In the genomic region with DNA sequence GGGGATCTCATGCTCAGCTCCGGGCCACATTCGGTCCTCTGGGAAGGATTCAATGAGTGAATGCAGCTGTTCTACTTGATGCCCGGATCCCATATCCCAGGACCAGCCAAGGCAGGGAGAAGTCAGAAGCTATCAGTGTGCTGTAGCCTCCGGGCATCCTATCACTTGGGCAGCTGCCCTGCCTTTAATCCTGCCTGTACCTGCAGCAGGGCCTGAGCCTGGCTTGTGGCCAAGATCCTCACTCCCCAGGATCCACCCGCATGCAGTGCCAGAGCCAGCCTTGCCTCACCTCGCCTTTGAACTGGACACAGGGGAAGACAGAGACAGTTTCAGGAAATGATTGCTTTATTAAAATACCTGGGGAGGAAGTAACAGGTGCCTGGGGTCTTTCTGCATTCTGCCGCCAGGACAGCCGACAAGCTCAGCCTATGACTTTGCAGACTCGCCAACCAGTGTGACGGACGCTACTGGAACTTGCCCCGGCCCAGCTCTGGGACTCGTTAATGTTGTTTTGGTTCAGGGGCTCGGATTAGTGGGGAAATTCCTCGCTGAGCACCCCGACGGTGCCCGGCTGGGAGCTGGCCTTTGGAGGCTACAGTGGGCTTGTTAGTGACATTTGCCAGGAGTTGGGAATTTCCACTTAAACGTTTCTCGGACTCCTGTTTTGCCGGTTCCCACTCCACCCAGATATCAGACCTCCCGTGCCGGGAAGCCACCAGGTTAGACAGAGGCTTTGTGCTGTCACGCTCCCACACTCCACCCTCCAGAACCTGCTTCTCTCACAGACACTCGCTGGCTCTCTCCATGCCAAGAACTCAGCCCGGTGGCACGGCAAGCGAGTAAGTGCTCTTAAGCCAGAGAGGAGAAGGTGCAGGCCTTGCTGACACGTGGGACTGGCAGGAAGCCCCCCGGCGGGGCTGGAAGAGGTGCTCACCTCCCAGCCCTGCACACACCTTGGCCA, we compare ENCODE assay signal across 10 cellular contexts. TPM values are rescaled to one million over a fixed set of nuclear protein-coding genes. Genes with fewer than 3 reads are reported as not detected.
A peak's percentile ranks its signal among the peaks of the same experiment; 100 is the strongest.
DNase-seq lines count a peak whose midpoint lies in the region; ATAC-seq, FAIRE-seq and TF ChIP-seq lines count a peak whose summit lies in the region.
"Had no signal": no experiment of that assay in that cellular context is flagged by ENCODE, and none has a peak within 500 bp of the region (broad histone marks: within the 10 kb centered on the region; RNA-seq: fewer than 3 reads in every experiment).

No MANE protein-coding gene starts in this region.

- H3K4me3 Mint-ChIP-seq in mesothelial cell of epicardium: peak overlapping the region; percentile 75
- H3K4me3 Mint-ChIP-seq in activated T-helper 2 cell treated with anti-CD3 and anti-CD28 coated beads, Interferon-gamma antibody, Interleukin-2, Interleukin-4, amounts not matched to agents 10 μg/mL and 5 μg/mL and 100 μg/mL, durations not matched to agents 14 hours and 24 hours and 36 hours (ENCODE audit: low read depth): no peak overlapping the region

- no peak for TF ChIP-seq CTCF in A549 (IDR thresholded peaks at IDR 0.05)
- TF ChIP-seq CTCF in bronchial epithelial cell (IDR thresholded peaks at IDR 0.05; ENCODE audit: insufficient read depth, low read length, severe bottlenecking): no peak
- TF ChIP-seq CTCF in mesothelial cell of epicardium (IDR thresholded peaks at IDR 0.05; ENCODE audit: unreplicated experiment): no peak
- no peak for TF ChIP-seq CTCF in GM10248 (IDR thresholded peaks at IDR 0.05; ENCODE audit: control extremely low read depth, extremely low read depth, low read depth, missing control alignments)

- no peaks in the 10 kb centered on the region for H3K36me3 ChIP-seq in bronchial epithelial cell (ENCODE audit: control insufficient read depth, insufficient read depth, low read length)

- TF ChIP-seq RAD21 in A549 (conservative IDR thresholded peaks at IDR 0.05 in 1 of 2, IDR thresholded peaks at IDR 0.05 in 1 of 2) (no peak), Ishikawa (IDR thresholded peaks at IDR 0.05; ENCODE audit: low read depth) (no peak)

- CTCF ChIA-PET in A549 (lab: Yijun Ruan, JAX): interaction anchor here (0.6 to 12.3 kb wide), 17 partner anchors 8 to 1000 kb away, joined by 3 to 161 read pairs (median 4); no protein-coding TSS in a partner anchor
- CTCF ChIA-PET in GM10248 (lab: Yijun Ruan, JAX): interaction anchor here (1.2 to 4.1 kb wide), 3 partner anchors 14 to 25 kb away, joined by 6 to 22 read pairs (median 7); no protein-coding TSS in a partner anchor

- TF ChIP-seq POLR2A in A549 (IDR thresholded peaks at IDR 0.05; ENCODE audit: low read length): no peak

- no peak for FAIRE-seq in A549 (lab: Jason Lieb, UNC)
- no peak for FAIRE-seq in bronchial epithelial cell (lab: Jason Lieb, UNC)
- FAIRE-seq: G401.6 had no signal

- POLR2A ChIA-PET in A549 (lab: Yijun Ruan, JAX) (interaction anchor here (0.6 to 3.6 kb wide), 7 partner anchors 10 to 609 kb away, joined by 3 to 26 read pairs (median 6); no protein-coding TSS in a partner anchor), GM10248 (lab: Yijun Ruan, JAX) (no interaction called here)

- no peaks in the 10 kb centered on the region for H3K9me3 ChIP-seq in A549

- DNase-seq in A549 (ENCODE audit: low read depth in 1 of 2, low spot score in 1 of 2) (no peak), bronchial epithelial cell (ENCODE audit: low read depth) (peak; percentile 87), mesothelial cell of epicardium (ENCODE audit: low spot score in 2 of 2, unreplicated experiment in 2 of 2) (peak in 1 of 2 experiments; percentile 64), GM10248 (ENCODE audit: extremely low spot score) (no peak)
- DNase-seq in activated T-helper 2 cell treated with anti-CD3 and anti-CD28 coated beads, Interferon-gamma antibody, Interleukin-2, Interleukin-4, amounts not matched to agents 10 μg/mL and 5 μg/mL and 100 μg/mL, durations not matched to agents 14 hours and 24 hours and 36 hours (ENCODE audit: low spot score): no peak

- peak overlapping the region; percentile 95 for H3K4me2 ChIP-seq in A549

- no peaks in the 10 kb centered on the region for H3K27me3 Mint-ChIP-seq in mesothelial cell of epicardium (ENCODE audit: low read depth)
- H3K27me3 Mint-ChIP-seq in activated T-helper 2 cell treated with anti-CD3 and anti-CD28 coated beads, Interferon-gamma antibody, Interleukin-2, Interleukin-4, amounts not matched to agents 10 μg/mL and 5 μg/mL and 100 μg/mL, durations not matched to agents 14 hours and 24 hours and 36 hours (ENCODE audit: low read depth): peaks cover 5% of the 10 kb centered on the region

- H3K4me3 ChIP-seq in A549 (peak overlapping the region; percentile 51), bronchial epithelial cell (ENCODE audit: low read depth, low read length) (no peak overlapping the region)

- peak overlapping the region; percentile 85 for H3K27ac Mint-ChIP-seq in mesothelial cell of epicardium
- no peak overlapping the region for H3K27ac Mint-ChIP-seq in activated T-helper 2 cell treated with anti-CD3 and anti-CD28 coated beads, Interferon-gamma antibody, Interleukin-2, Interleukin-4, amounts not matched to agents 10 μg/mL and 5 μg/mL and 100 μg/mL, durations not matched to agents 14 hours and 24 hours and 36 hours

- H3K36me3 Mint-ChIP-seq in mesothelial cell of epicardium: peaks cover 3% of the 10 kb centered on the region
- no peaks in the 10 kb centered on the region for H3K36me3 Mint-ChIP-seq in activated T-helper 2 cell treated with anti-CD3 and anti-CD28 coated beads, Interferon-gamma antibody, Interleukin-2, Interleukin-4, amounts not matched to agents 10 μg/mL and 5 μg/mL and 100 μg/mL, durations not matched to agents 14 hours and 24 hours and 36 hours (ENCODE audit: low read depth)

- H3K27me3 ChIP-seq in bronchial epithelial cell (ENCODE audit: control insufficient read depth, insufficient read depth, low read length): peaks cover 7% of the 10 kb centered on the region

- intact Hi-C loops in activated T-helper 2 cell treated with anti-CD3 and anti-CD28 coated beads, Interferon-gamma antibody, Interleukin-2, Interleukin-4, amounts not matched to agents 10 μg/mL and 5 μg/mL and 100 μg/mL, durations not matched to agents 14 hours and 24 hours and 36 hours (cut with micrococcal nuclease): no loop called here

- no peaks in the 10 kb centered on the region for H3K9me3 Mint-ChIP-seq in mesothelial cell of epicardium
- H3K9me3 Mint-ChIP-seq in activated T-helper 2 cell treated with anti-CD3 and anti-CD28 coated beads, Interferon-gamma antibody, Interleukin-2, Interleukin-4, amounts not matched to agents 10 μg/mL and 5 μg/mL and 100 μg/mL, durations not matched to agents 14 hours and 24 hours and 36 hours: no peaks in the 10 kb centered on the region

- H3K4me1 Mint-ChIP-seq in mesothelial cell of epicardium: peaks cover 35% of the 10 kb centered on the region
- peaks cover 11% of the 10 kb centered on the region for H3K4me1 Mint-ChIP-seq in activated T-helper 2 cell treated with anti-CD3 and anti-CD28 coated beads, Interferon-gamma antibody, Interleukin-2, Interleukin-4, amounts not matched to agents 10 μg/mL and 5 μg/mL and 100 μg/mL, durations not matched to agents 14 hours and 24 hours and 36 hours (ENCODE audit: low read depth)

- H3K4me1 ChIP-seq in A549: peaks cover 49% of the 10 kb centered on the region

- WGBS in A549 (ENCODE audit: missing lambda C conversion rate): 37% methylated on average over 26 of the region's 31 CpGs

- no peak for TF ChIP-seq EP300 in A549 (IDR thresholded peaks at IDR 0.05)
- no peak for TF ChIP-seq EP300 in Ishikawa (IDR thresholded peaks at IDR 0.05; ENCODE audit: borderline replicate concordance)

- peak overlapping the region; percentile 64 to 78 for H3K27ac ChIP-seq in A549

- peak; percentile 30 to 49 for ATAC-seq in A549
- ATAC-seq in GM19035 (IDR thresholded peaks at IDR 0.05; ENCODE audit: unreplicated experiment): no peak
- ATAC-seq in GM18909 (IDR thresholded peaks at IDR 0.05; ENCODE audit: poor library complexity, unreplicated experiment): no peak

TF ChIP-seq in A549, 52 proteins besides CTCF, POLR2A, EP300 and RAD21 (continues in another document):
- TF ChIP-seq, protein P1, sequence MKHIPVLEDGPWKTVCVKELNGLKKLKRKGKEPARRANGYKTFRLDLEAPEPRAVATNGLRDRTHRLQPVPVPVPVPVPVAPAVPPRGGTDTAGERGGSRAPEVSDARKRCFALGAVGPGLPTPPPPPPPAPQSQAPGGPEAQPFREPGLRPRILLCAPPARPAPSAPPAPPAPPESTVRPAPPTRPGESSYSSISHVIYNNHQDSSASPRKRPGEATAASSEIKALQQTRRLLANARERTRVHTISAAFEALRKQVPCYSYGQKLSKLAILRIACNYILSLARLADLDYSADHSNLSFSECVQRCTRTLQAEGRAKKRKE (CRISPR knock-in tag; IDR thresholded peaks at IDR 0.05; ENCODE audit: low read depth): no peak

TF ChIP-seq in Ishikawa, 13 proteins besides CTCF, POLR2A, EP300 and RAD21 (continues in another document):
- TF ChIP-seq, protein P2, sequence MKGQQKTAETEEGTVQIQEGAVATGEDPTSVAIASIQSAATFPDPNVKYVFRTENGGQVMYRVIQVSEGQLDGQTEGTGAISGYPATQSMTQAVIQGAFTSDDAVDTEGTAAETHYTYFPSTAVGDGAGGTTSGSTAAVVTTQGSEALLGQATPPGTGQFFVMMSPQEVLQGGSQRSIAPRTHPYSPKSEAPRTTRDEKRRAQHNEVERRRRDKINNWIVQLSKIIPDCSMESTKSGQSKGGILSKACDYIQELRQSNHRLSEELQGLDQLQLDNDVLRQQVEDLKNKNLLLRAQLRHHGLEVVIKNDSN (IDR thresholded peaks at IDR 0.05): no peak

RNA-seq across cellular contexts. Expression of a gene that starts 0.7 kb away (rescaled TPM):
- polyA plus RNA-seq in A549 (2011; rRNA removed) (19.1 and 22.1 TPM in 2 replicates), A549 (2017; fragmentation: RNase III; extraction: RNeasy Plus Mini Kit Qiagen cat#74134 plus additional on column Dnase treatment) (48.1 to 58.8 TPM (median 53.7 TPM) in 3 replicates)
- 30.0 and 40.9 TPM in 2 replicates for polyA plus RNA-seq in A549 (2012; cell fraction: cytosol; rRNA removed)
- polyA plus RNA-seq in A549 (2012; cell fraction: nucleus; rRNA removed): 14.0 and 16.6 TPM in 2 replicates
- 19.5 and 23.8 TPM in 2 replicates for polyA minus RNA-seq in A549 (2011; rRNA and poly(A)+ RNA removed)
- total RNA-seq in bronchial epithelial cell (0.90 and 11.1 TPM in 2 replicates), mesothelial cell of epicardium (28.4 to 30.1 TPM (median 29.6 TPM) in 3 replicates)
- total RNA-seq in activated T-helper 2 cell treated with anti-CD3 and anti-CD28 coated beads, Interferon-gamma antibody, Interleukin-2, Interleukin-4, amounts not matched to agents 10 μg/mL and 5 μg/mL and 100 μg/mL, durations not matched to agents 14 hours and 24 hours and 36 hours: 0.34 and 0.39 TPM in 2 replicates
- total RNA-seq: pulmonary artery endothelial cell had no signal

RNA-seq across cellular contexts. Expression of a gene that starts 50.9 kb away (rescaled TPM):
- polyA plus RNA-seq in A549 (2011; rRNA removed) (32.4 and 38.0 TPM in 2 replicates), A549 (2017; fragmentation: RNase III; extraction: RNeasy Plus Mini Kit Qiagen cat#74134 plus additional on column Dnase treatment) (23.3 to 26.9 TPM (median 24.9 TPM) in 3 replicates)
- 14.0 and 19.1 TPM in 2 replicates for polyA plus RNA-seq in A549 (2012; cell fraction: cytosol; rRNA removed)
- 22.8 and 23.4 TPM in 2 replicates for polyA plus RNA-seq in A549 (2012; cell fraction: nucleus; rRNA removed)
- polyA minus RNA-seq in A549 (2011; rRNA and poly(A)+ RNA removed): 17.9 and 21.1 TPM in 2 replicates
- total RNA-seq in bronchial epithelial cell (20.7 and 27.9 TPM in 2 replicates), mesothelial cell of epicardium (15.3 to 18.0 TPM (median 16.1 TPM) in 3 replicates)
- total RNA-seq in activated T-helper 2 cell treated with anti-CD3 and anti-CD28 coated beads, Interferon-gamma antibody, Interleukin-2, Interleukin-4, amounts not matched to agents 10 μg/mL and 5 μg/mL and 100 μg/mL, durations not matched to agents 14 hours and 24 hours and 36 hours: 23.9 and 25.2 TPM in 2 replicates

Comparison
In these comparisons a context has a peak if more than half of its experiments do, and no peak if none do; other contexts are left out.
1. ATAC-seq: peak in A549 (2 of 2); none in GM19035 (single experiment) and GM18909 (single experiment).